Comparison of ENCODE assay signal across 21 cellular contexts in the genomic region with DNA sequence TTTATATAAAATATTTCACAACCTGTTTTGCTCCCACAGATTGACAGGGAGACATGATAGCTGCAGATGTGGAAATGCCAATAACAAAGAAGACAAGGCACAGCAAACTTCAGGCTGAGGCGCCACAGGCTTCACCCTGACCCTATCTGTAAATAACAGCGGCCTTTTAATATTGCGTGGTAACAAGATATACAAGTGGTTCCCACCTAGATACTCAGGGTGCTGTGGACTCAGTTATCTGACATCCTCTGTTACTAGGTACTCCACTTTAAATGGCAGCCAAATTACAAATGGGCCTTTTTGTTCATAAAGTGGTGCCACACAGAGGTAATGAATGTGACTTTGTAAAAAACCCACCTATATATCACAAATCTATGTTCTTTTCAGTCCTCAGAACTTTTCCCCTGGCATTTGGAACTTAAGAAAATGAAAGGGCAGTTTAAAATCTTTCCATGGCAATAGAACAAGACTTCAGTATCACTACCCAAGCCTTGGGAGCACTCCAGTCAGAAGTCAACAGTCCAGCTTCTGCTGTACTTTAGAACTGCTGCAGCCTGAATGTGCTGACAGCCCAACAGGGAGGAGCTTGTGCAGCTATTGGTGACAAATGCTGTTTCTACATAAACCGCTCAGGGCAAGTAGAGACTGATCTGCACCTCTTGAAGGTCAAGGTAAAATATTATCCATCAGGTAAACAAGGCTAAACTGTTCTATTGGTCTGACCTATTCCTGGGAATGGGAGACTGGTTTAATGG.
"Had no signal": no experiment of that assay in that cellular context is flagged by ENCODE, and none has a peak within 500 bp of the region (broad histone marks: within the 10 kb centered on the region; RNA-seq: fewer than 3 reads in every experiment).

No MANE protein-coding gene starts in this region.

- H3K4me3 ChIP-seq: ovary, skin epidermis, tibial artery, vagina had no signal

- FAIRE-seq: astrocyte, colon had no signal

- H3K36me3 ChIP-seq: ovary, tibial artery, vagina, WERI-Rb-1 had no signal

- H3K27ac Mint-ChIP-seq: activated CD4-positive, alpha-beta memory T cell treated with anti-CD3 and anti-CD28 coated beads, Interleukin-2, amount 10 ng/mL, durations not matched to agents 7 days and 5 days; stimulated activated naive B cell treated with anti-CD40 and anti-IgM and Interleukin-4, amounts not matched to agents 10 μg/mL and 1 μg/mL and 100 μg/mL, for 72 hours had no signal

- H3K27me3 ChIP-seq: ovary, tibial artery, vagina had no signal

- H3K27ac ChIP-seq: ovary, skin epidermis, tibial artery, vagina, WERI-Rb-1 had no signal

- H3K4me3 Mint-ChIP-seq: activated CD4-positive, alpha-beta memory T cell treated with anti-CD3 and anti-CD28 coated beads, Interleukin-2, amount 10 ng/mL, durations not matched to agents 7 days and 5 days; activated T-cell treated with anti-CD3 and anti-CD28 coated beads, Interleukin-2, amount 50 U/mL, for 4 hours; stimulated activated naive B cell treated with anti-CD40 and anti-IgM and Interleukin-4, amounts not matched to agents 10 μg/mL and 1 μg/mL and 100 μg/mL, for 72 hours had no signal

- DNase-seq: activated CD4-positive, alpha-beta memory T cell treated with anti-CD3 and anti-CD28 coated beads, Interleukin-2, amount 10 ng/mL, durations not matched to agents 7 days and 5 days; activated CD4-positive, alpha-beta T cell treated with anti-CD3 and anti-CD28 coated beads for 4 hours; activated effector memory CD4-positive, alpha-beta T cell treated with Interleukin-2 at 50 U/mL for 16 hours; activated naive CD4-positive, alpha-beta T cell treated with anti-CD3 and anti-CD28 coated beads, Interleukin-2, amount 50 U/mL, for 16 hours; activated T-cell treated with anti-CD3 and anti-CD28 coated beads, Interleukin-2, amount 50 U/mL, for 4 hours; caudate nucleus; naive thymus-derived CD4-positive, alpha-beta T cell; ovary; retina; stimulated activated CD4-positive, alpha-beta T cell treated with anti-CD3 and anti-CD28 coated beads, Interleukin-15, amount 100 ng/mL, for 24 hours; stimulated activated CD4-positive, alpha-beta T cell treated with anti-CD3 and anti-CD28 coated beads, Interleukin-4, amount 100 ng/mL, for 1 hour; stimulated activated naive B cell treated with anti-CD40 and anti-IgM and Interleukin-4, amounts not matched to agents 10 μg/mL and 1 μg/mL and 100 μg/mL, for 72 hours; T-helper 1 cell; T1000; tibial artery; WERI-Rb-1 had no signal

- H3K9me3 Mint-ChIP-seq: stimulated activated naive B cell treated with anti-CD40 and anti-IgM and Interleukin-4, amounts not matched to agents 10 μg/mL and 1 μg/mL and 100 μg/mL, for 72 hours had no signal

- H3K4me1 Mint-ChIP-seq: stimulated activated naive B cell treated with anti-CD40 and anti-IgM and Interleukin-4, amounts not matched to agents 10 μg/mL and 1 μg/mL and 100 μg/mL, for 72 hours had no signal

- H3K9me3 ChIP-seq: ovary, tibial artery, vagina had no signal

- ATAC-seq: activated T-cell treated with anti-CD3 and anti-CD28 coated beads, Interleukin-2, amount 50 U/mL, for 4 hours; esophagus mucosa; naive thymus-derived CD4-positive, alpha-beta T cell; stimulated activated naive B cell treated with anti-CD40 and anti-IgM and Interleukin-4, amounts not matched to agents 10 μg/mL and 1 μg/mL and 100 μg/mL, for 72 hours had no signal

- H3K4me1 ChIP-seq: tibial artery, vagina had no signal

- H3K36me3 Mint-ChIP-seq: stimulated activated naive B cell treated with anti-CD40 and anti-IgM and Interleukin-4, amounts not matched to agents 10 μg/mL and 1 μg/mL and 100 μg/mL, for 72 hours had no signal
